7 cellular contexts compared by ENCODE assay signal in the genomic region with DNA sequence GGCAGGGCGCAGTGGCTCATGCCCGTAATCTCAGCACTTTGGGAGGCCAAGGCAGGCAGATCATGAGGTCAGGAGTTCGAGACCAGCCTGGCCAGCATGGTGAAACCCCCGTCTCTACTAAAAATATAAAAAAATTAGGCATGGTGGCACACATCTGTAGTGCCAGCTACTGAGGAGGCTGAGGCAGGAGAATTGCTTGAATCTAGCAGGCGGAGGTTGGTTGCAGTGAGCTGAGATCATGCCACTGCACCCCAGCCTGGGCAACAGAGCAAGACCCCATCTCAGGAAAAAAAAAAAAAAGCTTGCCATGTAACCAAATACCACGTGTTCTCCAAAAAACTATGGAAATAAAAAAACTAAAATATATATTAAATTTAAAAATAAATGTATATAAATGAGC. TPM values are rescaled to one million over a fixed set of nuclear protein-coding genes. Genes with fewer than 3 reads are reported as not detected.
DNase-seq lines count a peak whose midpoint lies in the region; ATAC-seq, FAIRE-seq and TF ChIP-seq lines count a peak whose summit lies in the region.
"Not testable (repeated sequence)": the region's sequence is repeated elsewhere in the genome, so short reads cannot be mapped to it uniquely, and the experiment has no call there.

No MANE protein-coding gene starts in this region.

- not testable (repeated sequence) for H2AFZ ChIP-seq in K562 (ENCODE audit: low read depth, low read length)

- not testable (repeated sequence) for TF ChIP-seq RAD21 in K562 (CRISPR knock-in tag; conservative IDR thresholded peaks at IDR 0.05 in 1 of 2, IDR thresholded peaks at IDR 0.05 in 1 of 2)

- H3K27ac Mint-ChIP-seq in CD8-positive, alpha-beta T cell = peak overlapping the region; percentile 28
- not testable (repeated sequence) for H3K27ac Mint-ChIP-seq in activated CD8-positive, alpha-beta T cell treated with anti-CD3 and anti-CD28 coated beads, Interleukin-2, amount 10 ng/mL, durations not matched to agents 7 days and 5 days
- H3K27ac Mint-ChIP-seq in naive thymus-derived CD8-positive, alpha-beta T cell = peak overlapping the region in 6 of 10 donors; percentile 46 to 97 (median 75)
- peak overlapping the region; percentile 52 for H3K27ac Mint-ChIP-seq in progenitor cell of endocrine pancreas

- POLR2A ChIA-PET in CD8-positive, alpha-beta T cell (lab: Charles Lee) = interaction anchor here (0.9 kb wide), 1 partner anchor 17 kb away, joined by 4 read pairs; no protein-coding TSS in a partner anchor
- POLR2A ChIA-PET in activated CD8-positive, alpha-beta T cell treated with anti-CD3 and anti-CD28 coated beads, Interleukin-2, amount 10 ng/mL, durations not matched to agents 7 days and 5 days (lab: Charles Lee) = not testable (repeated sequence)
- POLR2A ChIA-PET in K562 (lab: Yijun Ruan, JAX) = interaction anchor here (0.6 to 1.3 kb wide), 2 partner anchors 18 to 43 kb away, joined by 3 to 5 read pairs; no protein-coding TSS in a partner anchor
- POLR2A ChIA-PET in naive thymus-derived CD8-positive, alpha-beta T cell (lab: Charles Lee) = interaction anchor here (0.7 to 5.7 kb wide), 5 partner anchors 7 to 497 kb away, joined by 3 to 112 read pairs (median 6); no protein-coding TSS in a partner anchor

- not testable (repeated sequence) for TF ChIP-seq EP300 in K562 (IDR thresholded peaks at IDR 0.05; ENCODE audit: low read length)

- H3K9me3 Mint-ChIP-seq in CD8-positive, alpha-beta T cell; activated CD8-positive, alpha-beta T cell treated with anti-CD3 and anti-CD28 coated beads, Interleukin-2, amount 10 ng/mL, durations not matched to agents 7 days and 5 days (ENCODE audit: insufficient read depth); naive thymus-derived CD8-positive, alpha-beta T cell; progenitor cell of endocrine pancreas (ENCODE audit: low read depth): not testable (repeated sequence)

- not testable (repeated sequence) for H3K4me3 ChIP-seq in CD8-positive, alpha-beta T cell (ENCODE audit: low read depth, low read length); K562; left ventricle myocardium inferior; tibial artery

- 97% methylated on average over 6 of the region's 6 CpGs for WGBS in K562 (ENCODE audit: insufficient coverage, low coverage, missing lambda C conversion rate)

- not testable (repeated sequence) for ATAC-seq in CD8-positive, alpha-beta T cell; activated CD8-positive, alpha-beta T cell treated with anti-CD3 and anti-CD28 coated beads, Interleukin-2, amount 10 ng/mL, durations not matched to agents 7 days and 5 days; K562; naive thymus-derived CD8-positive, alpha-beta T cell

- CTCF ChIA-PET in CD8-positive, alpha-beta T cell (lab: Charles Lee) = interaction anchor here (1.0 to 3.0 kb wide), 3 partner anchors 21 to 126 kb away, joined by 3 to 13 read pairs (median 3); no protein-coding TSS in a partner anchor
- CTCF ChIA-PET in activated CD8-positive, alpha-beta T cell treated with anti-CD3 and anti-CD28 coated beads, Interleukin-2, amount 10 ng/mL, durations not matched to agents 7 days and 5 days (lab: Charles Lee) = interaction anchor here (4.3 kb wide), 1 partner anchor 15 kb away, joined by 19 read pairs; no protein-coding TSS in a partner anchor
- CTCF ChIA-PET in K562 (lab: Yijun Ruan, JAX; ENCODE audit: low intra/inter-chr PET ratio) = interaction anchor here (0.7 kb wide), 2 partner anchors 15 to 175 kb away, joined by 3 read pairs; no protein-coding TSS in a partner anchor

- in situ Hi-C loops in K562 (cut with MboI) = not testable (repeated sequence)

- not testable (repeated sequence) for TF ChIP-seq POLR2A in K562 (conservative IDR thresholded peaks at IDR 0.05)

- H3K4me2 ChIP-seq in K562 (ENCODE audit: insufficient read depth, low read length) = not testable (repeated sequence)

- peaks cover 17% of the 10 kb centered on the region for H3K4me1 ChIP-seq in CD8-positive, alpha-beta T cell (ENCODE audit: insufficient read depth, low read length)
- H3K4me1 ChIP-seq in K562 (replicated peaks in 1 of 2; ENCODE audit: control insufficient read depth in 2 of 2, insufficient read depth in 2 of 2, low read length in 2 of 2) (peaks cover 26 to 44% of the 10 kb centered on the region in 2 experiments), left ventricle myocardium inferior (peaks cover 35% of the 10 kb centered on the region), tibial artery (peaks cover 0 to 32% (median 8%) of the 10 kb centered on the region in 4 donors)

- H3K27me3 Mint-ChIP-seq in CD8-positive, alpha-beta T cell (ENCODE audit: low read depth); activated CD8-positive, alpha-beta T cell treated with anti-CD3 and anti-CD28 coated beads, Interleukin-2, amount 10 ng/mL, durations not matched to agents 7 days and 5 days (ENCODE audit: low read depth); progenitor cell of endocrine pancreas: not testable (repeated sequence)
- H3K27me3 Mint-ChIP-seq in naive thymus-derived CD8-positive, alpha-beta T cell = peaks cover 0 to 11% (median 0%) of the 10 kb centered on the region in 5 donors

- H3K79me2 ChIP-seq in K562 (ENCODE audit: control insufficient read depth, insufficient read depth, low read length) = peaks cover 36% of the 10 kb centered on the region

- FAIRE-seq in K562 (lab: Jason Lieb, UNC) = not testable (repeated sequence)

- H3K36me3 Mint-ChIP-seq in CD8-positive, alpha-beta T cell; activated CD8-positive, alpha-beta T cell treated with anti-CD3 and anti-CD28 coated beads, Interleukin-2, amount 10 ng/mL, durations not matched to agents 7 days and 5 days (ENCODE audit: low read depth); naive thymus-derived CD8-positive, alpha-beta T cell; progenitor cell of endocrine pancreas (ENCODE audit: insufficient read depth): not testable (repeated sequence)

- not testable (repeated sequence) for H3K4me3 Mint-ChIP-seq in CD8-positive, alpha-beta T cell; progenitor cell of endocrine pancreas (ENCODE audit: low read depth)
- peak overlapping the region; percentile 38 for H3K4me3 Mint-ChIP-seq in activated CD8-positive, alpha-beta T cell treated with anti-CD3 and anti-CD28 coated beads, Interleukin-2, amount 10 ng/mL, durations not matched to agents 7 days and 5 days
- peak overlapping the region in 3 of 10 donors; percentile 91 to 93 (median 92) for H3K4me3 Mint-ChIP-seq in naive thymus-derived CD8-positive, alpha-beta T cell

- not testable (repeated sequence) for H3K9ac ChIP-seq in K562 (ENCODE audit: insufficient read depth in 1 of 2, low read depth in 2 of 2, low read length in 2 of 2)

- H4K20me1 ChIP-seq in K562 (replicated peaks; ENCODE audit: control insufficient read depth, insufficient read depth, low read length) = not testable (repeated sequence)

- not testable (repeated sequence) for DNase-seq in CD8-positive, alpha-beta T cell; activated CD8-positive, alpha-beta T cell treated with anti-CD3 and anti-CD28 coated beads, Interleukin-2, amount 10 ng/mL, durations not matched to agents 7 days and 5 days; K562 (ENCODE audit: extremely low read depth in 1 of 4, low spot score in 3 of 4); left ventricle myocardium inferior; naive thymus-derived CD8-positive, alpha-beta T cell; progenitor cell of endocrine pancreas (ENCODE audit: low spot score, unreplicated experiment); tibial artery

- peaks cover 38% of the 10 kb centered on the region for H3K4me1 Mint-ChIP-seq in CD8-positive, alpha-beta T cell (ENCODE audit: low read depth)
- peaks cover 32% of the 10 kb centered on the region for H3K4me1 Mint-ChIP-seq in activated CD8-positive, alpha-beta T cell treated with anti-CD3 and anti-CD28 coated beads, Interleukin-2, amount 10 ng/mL, durations not matched to agents 7 days and 5 days (ENCODE audit: low read depth)
- H3K4me1 Mint-ChIP-seq in naive thymus-derived CD8-positive, alpha-beta T cell = peaks cover 12 to 44% (median 34%) of the 10 kb centered on the region in 4 donors
- H3K4me1 Mint-ChIP-seq in progenitor cell of endocrine pancreas (ENCODE audit: low read depth) = peaks cover 24% of the 10 kb centered on the region

- not testable (repeated sequence) for H3K27me3 ChIP-seq in CD8-positive, alpha-beta T cell (ENCODE audit: insufficient read depth, low read length); K562 (ENCODE audit: control insufficient read depth in 2 of 2, insufficient read depth in 2 of 2, low read length in 2 of 2); left ventricle myocardium inferior (ENCODE audit: low read depth); tibial artery

- H3K9me3 ChIP-seq in CD8-positive, alpha-beta T cell (ENCODE audit: low read length); K562 (replicated peaks; ENCODE audit: control insufficient read depth, insufficient read depth, low read depth, low read length); left ventricle myocardium inferior (replicated peaks); tibial artery: not testable (repeated sequence)

- not testable (repeated sequence) for TF ChIP-seq CTCF in CD8-positive, alpha-beta T cell (IDR thresholded peaks at IDR 0.05); K562 (IDR thresholded peaks at IDR 0.05 in 2 of 3, conservative IDR thresholded peaks at IDR 0.05 in 1 of 3; ENCODE audit: insufficient read depth in 2 of 3, low read depth in 1 of 3, low read length in 3 of 3); left ventricle myocardium inferior (IDR thresholded peaks at IDR 0.05; ENCODE audit: borderline replicate concordance); progenitor cell of endocrine pancreas (IDR thresholded peaks at IDR 0.05; ENCODE audit: unreplicated experiment); tibial artery (IDR thresholded peaks at IDR 0.05)

- H3K9me1 ChIP-seq in K562 (ENCODE audit: control insufficient read depth, insufficient read depth, low read length) = not testable (repeated sequence)

- not testable (repeated sequence) for H3K27ac ChIP-seq in CD8-positive, alpha-beta T cell (ENCODE audit: low read depth, low read length); K562 (ENCODE audit: extremely low read depth, low read depth, low read length)
- H3K27ac ChIP-seq in left ventricle myocardium inferior (replicated peaks) (peak overlapping the region; percentile 95), tibial artery (peak overlapping the region; percentile 94 to 98)

- not testable (repeated sequence) for BruUV-seq in K562 (replicated peaks; lab: Mats Ljungman, UMichigan)

- H3K36me3 ChIP-seq in CD8-positive, alpha-beta T cell (ENCODE audit: insufficient read depth, low read length); K562 (ENCODE audit: control insufficient read depth, insufficient read depth, low read length); left ventricle myocardium inferior; tibial artery: not testable (repeated sequence)

- intact Hi-C loops in CD8-positive, alpha-beta T cell (cut with DNase I, micrococcal nuclease) = loop anchor here in 1 of 2 experiments (2.0 kb wide), 1 partner anchor 16 kb away; no protein-coding TSS in a partner anchor
- intact Hi-C loops in K562 (cut with micrococcal nuclease); left ventricle myocardium inferior (cut with micrococcal nuclease); tibial artery (cut with DNase I; ENCODE audit: low total_unique reads): not testable (repeated sequence)

RNA-seq across cellular contexts. Expression of a gene that starts 1.8 kb away (rescaled TPM):
- total RNA-seq in CD8-positive, alpha-beta T cell = 10 to 100 TPM; 41.7 to 45.6 TPM
- 10 to 100 TPM; 51.0 to 52.8 TPM for total RNA-seq in activated CD8-positive, alpha-beta T cell treated with anti-CD3 and anti-CD28 coated beads, Interleukin-2, amount 10 ng/mL, durations not matched to agents 7 days and 5 days
- total RNA-seq in K562 (2011; cell fraction: chromatin; rRNA removed; ENCODE audit: low replicate concordance) = 141 and 220 TPM in 2 replicates
- total RNA-seq in K562 (2011; cell fraction: nucleolus; rRNA removed) = 93.6 and 93.8 TPM in 2 replicates
- total RNA-seq in K562 (2011; cell fraction: nucleoplasm; rRNA removed) = 147 and 201 TPM in 2 replicates
- total RNA-seq in K562 (2014; rRNA removed) (86.6 and 92.4 TPM in 2 replicates), K562 (2014; rRNA removed; fragmentation: Illumina TruSeq; extraction: Trizol) (111 and 114 TPM in 2 replicates), K562 (2015; rRNA removed; fragmentation: Illumina TruSeq; extraction: Trizol) (100 and 113 TPM in 2 replicates), K562 (2021) (124 and 126 TPM in 2 replicates), left ventricle myocardium inferior (233 TPM), progenitor cell of endocrine pancreas (220 and 226 TPM in 2 replicates)
- polyA plus RNA-seq in K562 (2011; rRNA removed) (151 and 210 TPM in 2 replicates), K562 (2014; fragmentation: Illumina TruSeq; extraction: Trizol) (162 and 176 TPM in 2 replicates), K562 (2014; fragmentation: Nextera tagmentation; extraction: Ambion mirVana) (100 to 1,000 TPM; 143 to 211 TPM), K562 (2014; rRNA removed) (145 and 159 TPM in 2 replicates)
- polyA plus RNA-seq in K562 (2011; cell fraction: cytosol; rRNA removed) = 171 and 185 TPM in 2 replicates
- 130 and 168 TPM in 2 replicates for polyA plus RNA-seq in K562 (2011; cell fraction: nucleus; rRNA removed)
- 133 and 231 TPM in 2 replicates for polyA plus RNA-seq in K562 (2012)
- 135 and 183 TPM in 2 replicates for polyA minus RNA-seq in K562 (2011; rRNA and poly(A)+ RNA removed)
- 64.3 and 74.2 TPM in 2 replicates for polyA minus RNA-seq in K562 (2011; cell fraction: cytosol; rRNA and poly(A)+ RNA removed)
- polyA minus RNA-seq in K562 (2011; cell fraction: nucleus; rRNA and poly(A)+ RNA removed) = 60.0 and 62.5 TPM in 2 replicates
- total RNA-seq in naive thymus-derived CD8-positive, alpha-beta T cell = 100 to 1,000 TPM; 125 to 134 TPM
- 100 to 1,000 TPM; 128 to 152 (median 141) TPM for polyA plus RNA-seq in naive thymus-derived CD8-positive, alpha-beta T cell

RNA-seq across cellular contexts. Expression of a gene that starts 26.5 kb away (rescaled TPM):
- 1 to 10 TPM; 3.8 to 5.5 TPM for total RNA-seq in CD8-positive, alpha-beta T cell
- 10 to 100 TPM; 21.2 to 21.4 TPM for total RNA-seq in activated CD8-positive, alpha-beta T cell treated with anti-CD3 and anti-CD28 coated beads, Interleukin-2, amount 10 ng/mL, durations not matched to agents 7 days and 5 days
- total RNA-seq in K562 (2011; cell fraction: chromatin; rRNA removed; ENCODE audit: low replicate concordance) = 88.6 and 124 TPM in 2 replicates
- total RNA-seq in K562 (2011; cell fraction: nucleolus; rRNA removed) = 76.6 and 81.5 TPM in 2 replicates
- total RNA-seq in K562 (2011; cell fraction: nucleoplasm; rRNA removed) = 59.8 and 71.4 TPM in 2 replicates
- total RNA-seq in K562 (2014; rRNA removed) = 101 and 110 TPM in 2 replicates
- total RNA-seq in K562 (2014; rRNA removed; fragmentation: Illumina TruSeq; extraction: Trizol) = 106 and 108 TPM in 2 replicates
- total RNA-seq in K562 (2015; rRNA removed; fragmentation: Illumina TruSeq; extraction: Trizol) = 116 TPM in 2 replicates
- 136 and 139 TPM in 2 replicates for total RNA-seq in K562 (2021)
- 187 and 214 TPM in 2 replicates for polyA plus RNA-seq in K562 (2011; rRNA removed)
- polyA plus RNA-seq in K562 (2011; cell fraction: cytosol; rRNA removed) = 201 and 211 TPM in 2 replicates
- 136 and 150 TPM in 2 replicates for polyA plus RNA-seq in K562 (2011; cell fraction: nucleus; rRNA removed)
- 121 and 287 TPM in 2 replicates for polyA plus RNA-seq in K562 (2012)
- 113 and 118 TPM in 2 replicates for polyA plus RNA-seq in K562 (2014; fragmentation: Illumina TruSeq; extraction: Trizol)
- 10 to 100 TPM; 54.6 to 70.1 TPM for polyA plus RNA-seq in K562 (2014; fragmentation: Nextera tagmentation; extraction: Ambion mirVana)
- 145 and 149 TPM in 2 replicates for polyA plus RNA-seq in K562 (2014; rRNA removed)
- 136 and 185 TPM in 2 replicates for polyA minus RNA-seq in K562 (2011; rRNA and poly(A)+ RNA removed)
- 67.3 and 100 TPM in 2 replicates for polyA minus RNA-seq in K562 (2011; cell fraction: cytosol; rRNA and poly(A)+ RNA removed)
- polyA minus RNA-seq in K562 (2011; cell fraction: nucleus; rRNA and poly(A)+ RNA removed) = 20.6 and 27.7 TPM in 2 replicates
- total RNA-seq in left ventricle myocardium inferior = 51.1 TPM
- total RNA-seq in naive thymus-derived CD8-positive, alpha-beta T cell = 10 to 100 TPM; 21.0 to 21.4 TPM
- polyA plus RNA-seq in naive thymus-derived CD8-positive, alpha-beta T cell = 10 to 100 TPM; 37.9 to 48.1 (median 39.0) TPM
- 41.3 and 45.8 TPM in 2 replicates for total RNA-seq in progenitor cell of endocrine pancreas
